In the genomic region with DNA sequence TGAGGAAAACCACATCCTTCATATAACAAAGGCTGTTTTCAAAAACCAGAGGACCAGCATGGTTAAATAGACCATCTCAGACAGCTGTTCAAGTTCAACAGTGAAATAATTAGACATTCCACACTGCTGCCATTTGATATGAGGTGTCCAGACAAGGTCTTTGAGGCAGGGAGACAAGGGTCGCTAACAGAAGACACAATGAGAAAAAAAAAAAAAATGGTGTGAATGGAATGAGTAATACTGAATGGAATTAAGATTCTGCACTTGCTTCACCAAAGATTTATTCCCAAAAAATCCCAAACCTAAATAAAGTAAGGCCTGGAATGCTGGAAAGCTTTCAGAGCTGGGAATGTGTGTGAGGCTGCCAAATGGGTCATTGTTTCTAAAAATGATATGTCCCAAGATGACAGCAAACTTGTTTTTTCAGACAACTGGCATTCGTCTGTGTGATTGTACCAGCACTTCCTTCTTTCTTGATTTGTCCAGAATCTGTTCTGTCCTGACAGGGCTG, we compare ENCODE assay signal across 12 cellular contexts.
A peak's percentile ranks its signal among the peaks of the same experiment; 100 is the strongest.
DNase-seq lines count a peak whose midpoint lies in the region; ATAC-seq and TF ChIP-seq lines count a peak whose summit lies in the region.
"Had no signal": no experiment of that assay in that cellular context is flagged by ENCODE, and none has a peak within 500 bp of the region (broad histone marks: within the 10 kb centered on the region; RNA-seq: fewer than 3 reads in every experiment).

No MANE protein-coding gene starts in this region.

- in situ Hi-C loops in SK-MEL-5 (cut with HindIII; ENCODE audit: low pct_unique_long_range_greater_than_20kb, low sequenced_read_pairs): no loop called here

- DNase-seq in AG10803 (ENCODE audit: low read depth): peak; percentile 92
- peak; percentile 71 for DNase-seq in GM04503 (ENCODE audit: low read depth)
- peak; percentile 17 for DNase-seq in SK-MEL-5 (ENCODE audit: low read depth, low spot score)
- peak; percentile 40 for DNase-seq in hepatic stellate cell (ENCODE audit: low spot score)
- no peak for DNase-seq in NCI-H774 (lab: John Stamatoyannopoulos, UW)
- DNase-seq in SW480 (ENCODE audit: low spot score): no peak
- no peak for DNase-seq in NCI-H2081 treated with DMSO at 0.1 percent for 48 hours (lab: John Stamatoyannopoulos, UW)
- DNase-seq: NCI-H1092; stimulated activated CD4-positive, alpha-beta T cell treated with anti-CD3 and anti-CD28 coated beads, Interleukin-4, amount 100 ng/mL, for 4 hours; upper lobe of right lung had no signal

- TF ChIP-seq CTCF in AG10803 (conservative IDR thresholded peaks at IDR 0.05; ENCODE audit: low read length): no peak

- no peak for ATAC-seq in GM19455 (IDR thresholded peaks at IDR 0.05; ENCODE audit: unreplicated experiment)
- ATAC-seq: upper lobe of right lung had no signal

- H3K4me3 ChIP-seq in AG10803 (ENCODE audit: low read length): no peak overlapping the region
- H3K4me3 ChIP-seq: lung, upper lobe of right lung had no signal

Comparison
In these comparisons a context has a peak if more than half of its experiments do, and no peak if none do; other contexts are left out.
1. DNase-seq: peak in AG10803 (single experiment), GM04503 (single experiment), SK-MEL-5 (single experiment) and hepatic stellate cell (single experiment); none in NCI-H774 (single experiment), SW480 (single experiment) and NCI-H2081 treated with DMSO at 0.1 percent for 48 hours (single experiment).